ENCODE assay signal across 1 cellular context in the genomic region with DNA sequence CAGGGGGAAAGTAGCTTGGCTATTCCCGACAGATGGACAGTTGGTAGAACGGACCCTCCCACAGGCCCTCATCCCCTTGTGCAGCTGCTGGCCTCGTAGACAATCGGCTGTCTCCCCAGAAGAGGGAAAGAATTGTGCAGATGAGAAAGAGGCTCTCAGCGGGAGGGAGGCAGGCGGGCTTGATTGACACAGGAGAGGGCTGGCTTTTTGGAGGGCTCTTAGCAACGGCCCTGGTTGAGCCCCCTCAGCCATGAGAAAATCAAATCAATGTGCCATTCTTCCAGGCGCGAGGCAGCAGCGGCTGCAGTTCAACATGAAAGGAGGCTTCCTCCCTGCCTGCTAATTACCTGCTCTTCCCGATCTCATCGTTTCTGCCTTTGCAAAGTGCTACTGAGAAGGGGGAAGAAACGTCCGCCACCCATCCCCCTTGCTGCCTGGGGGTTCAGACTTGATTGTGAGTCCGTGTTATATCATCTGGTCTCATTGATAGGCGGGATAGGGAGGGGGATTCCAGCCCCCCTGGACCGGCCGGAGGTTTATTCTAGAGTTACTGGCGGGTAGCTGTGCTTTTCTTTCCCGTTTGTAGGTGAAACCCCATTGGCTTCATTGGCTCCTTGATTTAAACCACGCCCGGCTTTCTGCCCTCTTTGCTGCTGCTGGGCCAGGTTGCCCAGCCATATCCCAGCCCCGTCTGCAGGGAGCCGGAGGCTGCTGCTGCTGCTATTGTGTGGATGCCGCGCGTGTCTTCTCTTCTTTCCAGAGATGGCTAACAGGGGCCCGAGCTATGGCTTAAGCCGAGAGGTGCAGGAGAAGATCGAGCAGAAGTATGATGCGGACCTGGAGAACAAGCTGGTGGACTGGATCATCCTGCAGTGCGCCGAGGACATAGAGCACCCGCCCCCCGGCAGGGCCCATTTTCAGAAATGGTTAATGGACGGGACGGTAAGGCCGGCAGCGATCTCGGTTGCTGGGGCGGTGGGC.
A peak's percentile ranks its signal among the peaks of the same experiment; 100 is the strongest.
TF ChIP-seq lines count a peak whose summit lies in the region.

Gene TAGLN3, plus strand, starts transcription at position 262 of the 981 bp plus-strand sequence. Its CDS starts 501 bp downstream, at position 763.

TF ChIP-seq in GM12878, 131 proteins besides CTCF, POLR2A, EP300 and RAD21 (continued from another document):
- peak; percentile 82 for TF ChIP-seq PBX3 (IDR thresholded peaks at IDR 0.05; ENCODE audit: insufficient replicate concordance, low read depth, low read length)
- no peak for TF ChIP-seq BMI1 (IDR thresholded peaks at IDR 0.05; ENCODE audit: borderline replicate concordance)
- no peak for TF ChIP-seq ZNF384 (IDR thresholded peaks at IDR 0.05; ENCODE audit: borderline replicate concordance, low read depth, low read length)
- TF ChIP-seq BACH1 (IDR thresholded peaks at IDR 0.05; ENCODE audit: borderline replicate concordance) = no peak
- no peak for TF ChIP-seq HDAC6 (IDR thresholded peaks at IDR 0.05; ENCODE audit: unreplicated experiment)
- no peak for TF ChIP-seq KDM1A (IDR thresholded peaks at IDR 0.05; ENCODE audit: borderline replicate concordance)
- no peak for TF ChIP-seq BCLAF1 (IDR thresholded peaks at IDR 0.05)
- no peak for TF ChIP-seq POLR2AphosphoS2 (IDR thresholded peaks at IDR 0.05; ENCODE audit: low read depth, low read length)
- no peak for TF ChIP-seq IRF5 (IDR thresholded peaks at IDR 0.05; ENCODE audit: borderline replicate concordance)
- TF ChIP-seq IKZF1 (conservative IDR thresholded peaks at IDR 0.05) = no peak; the same call in 1 of the 2 replicates
